ENCODE assay signal across 9 cellular contexts in genomic region chr16:55668337-55669281, GRCh38. TPM values are rescaled to one million over a fixed set of nuclear protein-coding genes. Genes with fewer than 3 reads are reported as not detected.
DNase-seq lines count a peak whose midpoint lies in the region; ATAC-seq lines count a peak whose summit lies in the region.
"Had no signal": no experiment of that assay in that cellular context is flagged by ENCODE, and none has a peak within 500 bp of the region (broad histone marks: within the 10 kb centered on the region; RNA-seq: fewer than 3 reads in every experiment).

No MANE protein-coding gene starts in this region.

- 13 to 18% methylated on average over 9 of the region's 9 CpGs for WGBS in GM23248 (ENCODE audit: low coverage in 1 of 2, low lambda C conversion rate in 2 of 2, missing lambda C conversion rate in 2 of 2), 2 experiments

- ATAC-seq in GM19351 (IDR thresholded peaks at IDR 0.05; ENCODE audit: unreplicated experiment), result no peak

- peaks cover 18% of the 10 kb centered on the region for H3K27me3 ChIP-seq in GM23248 (replicated peaks; ENCODE audit: insufficient read depth)

- H3K27ac ChIP-seq in GM23248, result no peak overlapping the region
- H3K27ac ChIP-seq: coronary artery had no signal

- H3K4me1 ChIP-seq in GM23248 (ENCODE audit: insufficient read depth), result peaks cover 9% of the 10 kb centered on the region

- H3K9me2 ChIP-seq in GM23248 (ENCODE audit: insufficient read depth), result no peaks in the 10 kb centered on the region

- H3K9me3 ChIP-seq in GM23248 (ENCODE audit: low read depth), result no peaks in the 10 kb centered on the region

- H4K20me1 ChIP-seq in GM23248 (ENCODE audit: insufficient read depth), result no peaks in the 10 kb centered on the region

- H3K9ac ChIP-seq in GM23248, result 0 out of 2 replicates have a peak overlapping the region, but pooled peaks have one; percentile 22

- H3K4me3 ChIP-seq in GM23248, result no peak overlapping the region
- H3K4me3 ChIP-seq: coronary artery had no signal

- no peak overlapping the region for H2AFZ ChIP-seq in GM23248

- intact Hi-C loops in posterior vena cava (cut with DNase I), result no loop called here

- in situ Hi-C loops in GM23248 (cut with MboI), result no loop called here

- no peaks in the 10 kb centered on the region for H3K79me2 ChIP-seq in GM23248 (ENCODE audit: insufficient read depth)

- DNase-seq in GM23248, result peak; percentile 81
- peak; percentile 88 for DNase-seq in RPMI7951 (ENCODE audit: low read depth)
- peak; percentile 86 for DNase-seq in fibroblast of gingiva (ENCODE audit: low read depth)
- DNase-seq in renal cortical epithelial cell (ENCODE audit: low read depth), result peak; percentile 22
- no peak for DNase-seq in middle frontal gyrus (ENCODE audit: extremely low spot score, low spot score)
- DNase-seq in posterior vena cava (ENCODE audit: low spot score), result no peak
- no peak for DNase-seq in globus pallidus (ENCODE audit: low spot score)

- H3F3A ChIP-seq in GM23248 (ENCODE audit: insufficient read depth), result no peaks in the 10 kb centered on the region

- H3K4me2 ChIP-seq in GM23248 (ENCODE audit: unreplicated experiment), result peak overlapping the region; percentile 3

- no peaks in the 10 kb centered on the region for H3K36me3 ChIP-seq in GM23248 (ENCODE audit: low read depth)

RNA-seq across cellular contexts. Expression of gene SLC6A2, which starts 12.8 kb away (rescaled TPM):
- not detected in 2 replicates for total RNA-seq in GM23248 (2014; rRNA removed; shearing (Covaris generic))
- not detected in 2 replicates for polyA plus RNA-seq in GM23248 (2016; fragmentation: Nextera tagmentation; extraction: Ambion mirVana)
- total RNA-seq in RPMI7951 (2014; rRNA removed; shearing (Covaris generic)), result 0.10 TPM in 1 of 2 replicates, not detected in the other
- not detected in 2 replicates for total RNA-seq in renal cortical epithelial cell
- under 1 TPM in 1 of 2 donors, not detected in 1; 0.23 TPM for total RNA-seq in posterior vena cava

Comparison
In these comparisons a context has a peak if more than half of its experiments do, and no peak if none do; other contexts are left out.
1. DNase-seq: peak in GM23248 (single experiment), RPMI7951 (single experiment), fibroblast of gingiva (single experiment) and renal cortical epithelial cell (single experiment); none in middle frontal gyrus (single experiment), posterior vena cava (single experiment) and globus pallidus (single experiment).